Comparison of ENCODE assay signal across 19 cellular contexts in genomic region chr7:1844336-1844955, GRCh38.
A peak's percentile ranks its signal among the peaks of the same experiment; 100 is the strongest.
DNase-seq lines count a peak whose midpoint lies in the region; ATAC-seq, FAIRE-seq and TF ChIP-seq lines count a peak whose summit lies in the region.
"Had no signal": no experiment of that assay in that cellular context is flagged by ENCODE, and none has a peak within 500 bp of the region (broad histone marks: within the 10 kb centered on the region; RNA-seq: fewer than 3 reads in every experiment).

No MANE protein-coding gene starts in this region.

- H3K4me3 ChIP-seq in DOHH2 (ENCODE audit: low read length) (peak overlapping the region; percentile 63), heart left ventricle (no peak overlapping the region), pancreas (no peak overlapping the region)
- H3K4me3 ChIP-seq: coronary artery had no signal

- intact Hi-C loops in heart left ventricle (cut with DNase I): no loop called here
- intact Hi-C loops in pancreas (cut with DNase I): no loop called here

- H3K9me3 ChIP-seq in DOHH2 (ENCODE audit: control insufficient read depth, insufficient read depth, low read length) (no peaks in the 10 kb centered on the region), heart left ventricle (no peaks in the 10 kb centered on the region), pancreas (no peaks in the 10 kb centered on the region)

- TF ChIP-seq CTCF in DOHH2 (IDR thresholded peaks at IDR 0.05; ENCODE audit: low read depth, low read length, poor library complexity, severe bottlenecking) (peak; percentile 43), heart left ventricle (IDR thresholded peaks at IDR 0.05) (no peak), pancreas (IDR thresholded peaks at IDR 0.05) (no peak)

- no peaks in the 10 kb centered on the region for H3K79me2 ChIP-seq in DOHH2 (ENCODE audit: control insufficient read depth, low read length)

- H3K4me2 ChIP-seq in DOHH2 (ENCODE audit: low read length): peak overlapping the region; percentile 79

- TF ChIP-seq POLR2A in heart left ventricle (IDR thresholded peaks at IDR 0.05): no peak

- no peaks in the 10 kb centered on the region for H3K9me2 ChIP-seq in DOHH2 (replicated peaks; ENCODE audit: control insufficient read depth, low read length)

- H3K4me1 ChIP-seq in DOHH2 (ENCODE audit: control insufficient read depth, low read length): peaks cover 24% of the 10 kb centered on the region
- H3K4me1 ChIP-seq in heart left ventricle: no peaks in the 10 kb centered on the region
- H3K4me1 ChIP-seq in pancreas: no peaks in the 10 kb centered on the region

- H3F3A ChIP-seq in DOHH2 (ENCODE audit: control insufficient read depth, insufficient read depth): no peaks in the 10 kb centered on the region

- peak in 3 of 5 donors; percentile 14 to 52 (median 18) for DNase-seq in heart left ventricle
- DNase-seq in pancreas: peak in 4 of 6 donors; percentile 10 to 62 (median 34)
- no peak for DNase-seq in DMS53 (lab: John Stamatoyannopoulos, UW)
- DNase-seq: activated CD4-positive, alpha-beta T cell treated with anti-CD3 and anti-CD28 coated beads for 48 hours; activated T-cell treated with anti-CD3 and anti-CD28 coated beads, Interleukin-2, amount 50 U/mL, for 24 hours; H9; KBM-7; NCI-H146; NCI-H510A; stimulated activated CD8-positive, alpha-beta memory T cell treated with anti-CD3 and anti-CD28 coated beads, Interleukin-4, amount 100 ng/mL, for 48 hours; trophoblast cell had no signal

- 87 to 94% (median 90%) methylated on average over 14 to 26 of the region's 26 CpGs for WGBS in heart left ventricle, 4 donors
- 88 to 90% methylated on average over 26 of the region's 26 CpGs for WGBS in pancreas, 2 donors

- H3K36me3 ChIP-seq in DOHH2 (ENCODE audit: control insufficient read depth, low read length) (no peaks in the 10 kb centered on the region; the same call in 1 of the 2 replicates), heart left ventricle (no peaks in the 10 kb centered on the region), pancreas (no peaks in the 10 kb centered on the region)

- H4K20me1 ChIP-seq in DOHH2 (ENCODE audit: control insufficient read depth, insufficient read depth, low read depth, low read length): no peaks in the 10 kb centered on the region

- H3K27ac ChIP-seq in DOHH2 (ENCODE audit: low read depth, low read length) (peak overlapping the region; percentile 61), heart left ventricle (no peak overlapping the region), pancreas (no peak overlapping the region)
- H3K27ac ChIP-seq: coronary artery had no signal

- ATAC-seq in HG02870 (IDR thresholded peaks at IDR 0.05; ENCODE audit: unreplicated experiment): peak; percentile 23
- ATAC-seq in heart left ventricle: no peak
- no peak for ATAC-seq in pancreas
- ATAC-seq in GM21367 (IDR thresholded peaks at IDR 0.05; ENCODE audit: unreplicated experiment): no peak
- ATAC-seq in GM18858 (IDR thresholded peaks at IDR 0.05; ENCODE audit: unreplicated experiment): no peak
- ATAC-seq: esophagus mucosa had no signal

- FAIRE-seq in pancreas (lab: Jason Lieb, UNC): no peak
- FAIRE-seq: G401.6, keratinocyte had no signal

- H3K27me3 ChIP-seq in DOHH2 (ENCODE audit: control insufficient read depth, low read length): no peaks in the 10 kb centered on the region
- no peaks in the 10 kb centered on the region for H3K27me3 ChIP-seq in heart left ventricle
- no peaks in the 10 kb centered on the region for H3K27me3 ChIP-seq in pancreas
